1 cellular context compared by ENCODE assay signal in the genomic region with DNA sequence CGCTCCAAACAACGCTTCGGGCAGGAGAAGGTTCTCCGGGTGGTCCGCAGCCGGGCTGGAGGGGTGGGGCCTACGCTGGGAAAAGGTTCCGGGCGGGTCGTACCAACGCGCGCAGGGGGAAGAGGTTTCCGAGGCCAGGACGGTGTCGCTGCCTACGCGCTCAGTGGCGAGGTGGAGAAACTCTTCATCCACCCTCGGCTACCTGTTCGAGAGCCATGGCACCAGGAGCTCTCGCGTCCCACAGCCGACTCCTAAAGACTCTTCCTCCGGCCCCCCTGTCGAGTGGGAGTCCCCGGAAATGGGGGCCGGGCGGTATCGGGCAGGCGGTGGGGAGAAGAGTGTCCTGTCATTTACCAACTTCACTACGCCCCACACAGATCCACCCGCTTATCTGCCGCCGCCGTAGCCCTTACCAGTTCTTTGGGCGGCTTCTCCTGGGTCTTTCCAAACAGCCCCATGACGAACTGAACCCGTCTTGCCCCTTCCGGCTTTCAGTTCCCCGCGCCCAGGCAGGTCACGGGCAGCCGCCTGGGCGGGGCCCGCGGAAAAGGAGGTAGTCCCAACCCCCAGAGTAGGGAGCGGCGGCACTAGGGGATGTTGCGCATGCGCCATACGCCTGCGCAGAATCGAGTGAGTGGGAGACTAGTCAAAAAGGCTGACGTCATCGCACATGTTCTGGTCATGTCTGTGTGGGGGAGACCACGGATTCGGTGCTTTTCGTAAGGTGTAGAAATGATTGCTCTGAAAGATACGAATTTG.
TF ChIP-seq lines count a peak whose summit lies in the region.

A gene (minus strand): TSS at position 553 of the 759 bp plus-strand sequence. CDS start 95 bp downstream, at position 458.

TF ChIP-seq in HepG2, 621 proteins besides CTCF, POLR2A, EP300 and RAD21 (continued from another document and continues in another):
- TF ChIP-seq, protein P1, sequence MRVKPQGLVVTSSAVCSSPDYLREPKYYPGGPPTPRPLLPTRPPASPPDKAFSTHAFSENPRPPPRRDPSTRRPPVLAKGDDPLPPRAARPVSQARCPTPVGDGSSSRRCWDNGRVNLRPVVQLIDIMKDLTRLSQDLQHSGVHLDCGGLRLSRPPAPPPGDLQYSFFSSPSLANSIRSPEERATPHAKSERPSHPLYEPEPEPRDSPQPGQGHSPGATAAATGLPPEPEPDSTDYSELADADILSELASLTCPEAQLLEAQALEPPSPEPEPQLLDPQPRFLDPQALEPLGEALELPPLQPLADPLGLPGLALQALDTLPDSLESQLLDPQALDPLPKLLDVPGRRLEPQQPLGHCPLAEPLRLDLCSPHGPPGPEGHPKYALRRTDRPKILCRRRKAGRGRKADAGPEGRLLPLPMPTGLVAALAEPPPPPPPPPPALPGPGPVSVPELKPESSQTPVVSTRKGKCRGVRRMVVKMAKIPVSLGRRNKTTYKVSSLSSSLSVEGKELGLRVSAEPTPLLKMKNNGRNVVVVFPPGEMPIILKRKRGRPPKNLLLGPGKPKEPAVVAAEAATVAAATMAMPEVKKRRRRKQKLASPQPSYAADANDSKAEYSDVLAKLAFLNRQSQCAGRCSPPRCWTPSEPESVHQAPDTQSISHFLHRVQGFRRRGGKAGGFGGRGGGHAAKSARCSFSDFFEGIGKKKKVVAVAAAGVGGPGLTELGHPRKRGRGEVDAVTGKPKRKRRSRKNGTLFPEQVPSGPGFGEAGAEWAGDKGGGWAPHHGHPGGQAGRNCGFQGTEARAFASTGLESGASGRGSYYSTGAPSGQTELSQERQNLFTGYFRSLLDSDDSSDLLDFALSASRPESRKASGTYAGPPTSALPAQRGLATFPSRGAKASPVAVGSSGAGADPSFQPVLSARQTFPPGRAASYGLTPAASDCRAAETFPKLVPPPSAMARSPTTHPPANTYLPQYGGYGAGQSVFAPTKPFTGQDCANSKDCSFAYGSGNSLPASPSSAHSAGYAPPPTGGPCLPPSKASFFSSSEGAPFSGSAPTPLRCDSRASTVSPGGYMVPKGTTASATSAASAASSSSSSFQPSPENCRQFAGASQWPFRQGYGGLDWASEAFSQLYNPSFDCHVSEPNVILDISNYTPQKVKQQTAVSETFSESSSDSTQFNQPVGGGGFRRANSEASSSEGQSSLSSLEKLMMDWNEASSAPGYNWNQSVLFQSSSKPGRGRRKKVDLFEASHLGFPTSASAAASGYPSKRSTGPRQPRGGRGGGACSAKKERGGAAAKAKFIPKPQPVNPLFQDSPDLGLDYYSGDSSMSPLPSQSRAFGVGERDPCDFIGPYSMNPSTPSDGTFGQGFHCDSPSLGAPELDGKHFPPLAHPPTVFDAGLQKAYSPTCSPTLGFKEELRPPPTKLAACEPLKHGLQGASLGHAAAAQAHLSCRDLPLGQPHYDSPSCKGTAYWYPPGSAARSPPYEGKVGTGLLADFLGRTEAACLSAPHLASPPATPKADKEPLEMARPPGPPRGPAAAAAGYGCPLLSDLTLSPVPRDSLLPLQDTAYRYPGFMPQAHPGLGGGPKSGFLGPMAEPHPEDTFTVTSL (CRISPR knock-in tag; IDR thresholded peaks at IDR 0.05; ENCODE audit: borderline replicate concordance), result peak; percentile 73; the same call in 1 of the 2 replicates
- TF ChIP-seq ZNF883 (CRISPR knock-in tag; IDR thresholded peaks at IDR 0.05; ENCODE audit: not compliant biosample characterization) (no peak), TRIM24 (CRISPR knock-in tag; IDR thresholded peaks at IDR 0.05) (no peak), NFKB2 (CRISPR knock-in tag; IDR thresholded peaks at IDR 0.05; ENCODE audit: borderline replicate concordance) (no peak; the same call in 1 of the 2 replicates), MAZ (IDR thresholded peaks at IDR 0.05; ENCODE audit: borderline replicate concordance, low read depth, low read length) (no peak; the same call in none of the 2 replicates), MAZ (CRISPR knock-in tag; IDR thresholded peaks at IDR 0.05; ENCODE audit: low read depth) (peak; percentile 98), ISL2 (CRISPR knock-in tag; IDR thresholded peaks at IDR 0.05) (peak; percentile 43; the same call in 1 of the 2 replicates), CBFB (CRISPR knock-in tag; IDR thresholded peaks at IDR 0.05) (no peak), RXRB (CRISPR knock-in tag; IDR thresholded peaks at IDR 0.05; ENCODE audit: borderline replicate concordance) (peak; percentile 21; the same call in 1 of the 2 replicates), JDP2 (CRISPR knock-in tag; IDR thresholded peaks at IDR 0.05; ENCODE audit: borderline replicate concordance) (no peak), FOSL1 (CRISPR knock-in tag; IDR thresholded peaks at IDR 0.05; ENCODE audit: borderline replicate concordance) (no peak), CEBPB (IDR thresholded peaks at IDR 0.05; ENCODE audit: borderline replicate concordance, low read depth, low read length) (no peak), PRMT3 (CRISPR knock-in tag; IDR thresholded peaks at IDR 0.05; ENCODE audit: borderline replicate concordance, low read depth) (peak; percentile 73; the same call in 1 of the 2 replicates), ZKSCAN8 (CRISPR knock-in tag; IDR thresholded peaks at IDR 0.05; ENCODE audit: borderline replicate concordance) (no peak), ZNF777 (CRISPR knock-in tag; IDR thresholded peaks at IDR 0.05) (peak; percentile 31; the same call in 1 of the 2 replicates), TCF7L2 (IDR thresholded peaks at IDR 0.05; ENCODE audit: low read depth, low read length) (no peak), SMC3 (IDR thresholded peaks at IDR 0.05; ENCODE audit: low read length) (no peak), ZNF432 (CRISPR knock-in tag; IDR thresholded peaks at IDR 0.05; ENCODE audit: borderline replicate concordance) (no peak), CENPX (CRISPR knock-in tag; IDR thresholded peaks at IDR 0.05) (no peak), ZNF629 (CRISPR knock-in tag; conservative IDR thresholded peaks at IDR 0.05) (no peak), SMARCE1 (IDR thresholded peaks at IDR 0.05; ENCODE audit: borderline replicate concordance) (no peak), HDAC2 (CRISPR knock-in tag; IDR thresholded peaks at IDR 0.05) (no peak), SOX6 (IDR thresholded peaks at IDR 0.05) (no peak), SOX6 (CRISPR knock-in tag; IDR thresholded peaks at IDR 0.05) (peak; percentile 81), ZFP82 (CRISPR knock-in tag; IDR thresholded peaks at IDR 0.05; ENCODE audit: borderline replicate concordance) (no peak), MYNN (CRISPR knock-in tag; IDR thresholded peaks at IDR 0.05; ENCODE audit: low read depth) (no peak), ZNF792 (CRISPR knock-in tag; IDR thresholded peaks at IDR 0.05) (0 out of 2 replicates have a peak, but pooled peaks have one; percentile 48), SPEN (CRISPR knock-in tag; IDR thresholded peaks at IDR 0.05; ENCODE audit: low read depth) (peak; percentile 72), GABPB1 (CRISPR knock-in tag; IDR thresholded peaks at IDR 0.05) (peak; percentile 96), PTBP1 (IDR thresholded peaks at IDR 0.05; ENCODE audit: low read depth, low read length, poor library complexity, severe bottlenecking) (peak; percentile 67), GPN1 (CRISPR knock-in tag; IDR thresholded peaks at IDR 0.05; ENCODE audit: borderline replicate concordance) (no peak; the same call in 1 of the 2 replicates), ZNF776 (CRISPR knock-in tag; IDR thresholded peaks at IDR 0.05) (no peak; the same call in none of the 2 replicates), FOXM1 (CRISPR knock-in tag; IDR thresholded peaks at IDR 0.05) (no peak), ZSCAN12 (CRISPR knock-in tag; IDR thresholded peaks at IDR 0.05) (0 out of 2 replicates have a peak, but pooled peaks have one; percentile 66), NFE2L2 (IDR thresholded peaks at IDR 0.05; ENCODE audit: low read length) (peak; percentile 66; the same call in 1 of the 2 replicates), POLR2AphosphoS5 (IDR thresholded peaks at IDR 0.05; ENCODE audit: low read depth, low read length) (peak; percentile 82), GFI1 (CRISPR knock-in tag; IDR thresholded peaks at IDR 0.05; ENCODE audit: borderline replicate concordance) (peak; percentile 49; the same call in 1 of the 2 replicates), HMG20A (CRISPR knock-in tag; IDR thresholded peaks at IDR 0.05; ENCODE audit: borderline replicate concordance) (no peak), ZNF850 (CRISPR knock-in tag; conservative IDR thresholded peaks at IDR 0.05) (no peak; the same call in 1 of the 2 replicates), SSRP1 (CRISPR knock-in tag; IDR thresholded peaks at IDR 0.05) (0 out of 2 replicates have a peak, but pooled peaks have one; percentile 16), ZNF782 (CRISPR knock-in tag; IDR thresholded peaks at IDR 0.05; ENCODE audit: borderline replicate concordance) (no peak; the same call in 1 of the 2 replicates), ZNF557 (CRISPR knock-in tag; IDR thresholded peaks at IDR 0.05) (no peak; the same call in 1 of the 2 replicates)
- TF ChIP-seq, protein P2, sequence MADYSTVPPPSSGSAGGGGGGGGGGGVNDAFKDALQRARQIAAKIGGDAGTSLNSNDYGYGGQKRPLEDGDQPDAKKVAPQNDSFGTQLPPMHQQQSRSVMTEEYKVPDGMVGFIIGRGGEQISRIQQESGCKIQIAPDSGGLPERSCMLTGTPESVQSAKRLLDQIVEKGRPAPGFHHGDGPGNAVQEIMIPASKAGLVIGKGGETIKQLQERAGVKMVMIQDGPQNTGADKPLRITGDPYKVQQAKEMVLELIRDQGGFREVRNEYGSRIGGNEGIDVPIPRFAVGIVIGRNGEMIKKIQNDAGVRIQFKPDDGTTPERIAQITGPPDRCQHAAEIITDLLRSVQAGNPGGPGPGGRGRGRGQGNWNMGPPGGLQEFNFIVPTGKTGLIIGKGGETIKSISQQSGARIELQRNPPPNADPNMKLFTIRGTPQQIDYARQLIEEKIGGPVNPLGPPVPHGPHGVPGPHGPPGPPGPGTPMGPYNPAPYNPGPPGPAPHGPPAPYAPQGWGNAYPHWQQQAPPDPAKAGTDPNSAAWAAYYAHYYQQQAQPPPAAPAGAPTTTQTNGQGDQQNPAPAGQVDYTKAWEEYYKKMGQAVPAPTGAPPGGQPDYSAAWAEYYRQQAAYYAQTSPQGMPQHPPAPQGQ (CRISPR knock-in tag; IDR thresholded peaks at IDR 0.05; ENCODE audit: borderline replicate concordance), result no peak; the same call in 1 of the 2 replicates
- TF ChIP-seq, protein P3, sequence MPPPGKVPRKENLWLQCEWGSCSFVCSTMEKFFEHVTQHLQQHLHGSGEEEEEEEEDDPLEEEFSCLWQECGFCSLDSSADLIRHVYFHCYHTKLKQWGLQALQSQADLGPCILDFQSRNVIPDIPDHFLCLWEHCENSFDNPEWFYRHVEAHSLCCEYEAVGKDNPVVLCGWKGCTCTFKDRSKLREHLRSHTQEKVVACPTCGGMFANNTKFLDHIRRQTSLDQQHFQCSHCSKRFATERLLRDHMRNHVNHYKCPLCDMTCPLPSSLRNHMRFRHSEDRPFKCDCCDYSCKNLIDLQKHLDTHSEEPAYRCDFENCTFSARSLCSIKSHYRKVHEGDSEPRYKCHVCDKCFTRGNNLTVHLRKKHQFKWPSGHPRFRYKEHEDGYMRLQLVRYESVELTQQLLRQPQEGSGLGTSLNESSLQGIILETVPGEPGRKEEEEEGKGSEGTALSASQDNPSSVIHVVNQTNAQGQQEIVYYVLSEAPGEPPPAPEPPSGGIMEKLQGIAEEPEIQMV (CRISPR knock-in tag; IDR thresholded peaks at IDR 0.05; ENCODE audit: low read depth), result peak; percentile 99
- TF ChIP-seq, protein P4, sequence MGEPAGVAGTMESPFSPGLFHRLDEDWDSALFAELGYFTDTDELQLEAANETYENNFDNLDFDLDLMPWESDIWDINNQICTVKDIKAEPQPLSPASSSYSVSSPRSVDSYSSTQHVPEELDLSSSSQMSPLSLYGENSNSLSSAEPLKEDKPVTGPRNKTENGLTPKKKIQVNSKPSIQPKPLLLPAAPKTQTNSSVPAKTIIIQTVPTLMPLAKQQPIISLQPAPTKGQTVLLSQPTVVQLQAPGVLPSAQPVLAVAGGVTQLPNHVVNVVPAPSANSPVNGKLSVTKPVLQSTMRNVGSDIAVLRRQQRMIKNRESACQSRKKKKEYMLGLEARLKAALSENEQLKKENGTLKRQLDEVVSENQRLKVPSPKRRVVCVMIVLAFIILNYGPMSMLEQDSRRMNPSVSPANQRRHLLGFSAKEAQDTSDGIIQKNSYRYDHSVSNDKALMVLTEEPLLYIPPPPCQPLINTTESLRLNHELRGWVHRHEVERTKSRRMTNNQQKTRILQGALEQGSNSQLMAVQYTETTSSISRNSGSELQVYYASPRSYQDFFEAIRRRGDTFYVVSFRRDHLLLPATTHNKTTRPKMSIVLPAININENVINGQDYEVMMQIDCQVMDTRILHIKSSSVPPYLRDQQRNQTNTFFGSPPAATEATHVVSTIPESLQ (CRISPR knock-in tag; conservative IDR thresholded peaks at IDR 0.05), result no peak
- TF ChIP-seq, protein P5, sequence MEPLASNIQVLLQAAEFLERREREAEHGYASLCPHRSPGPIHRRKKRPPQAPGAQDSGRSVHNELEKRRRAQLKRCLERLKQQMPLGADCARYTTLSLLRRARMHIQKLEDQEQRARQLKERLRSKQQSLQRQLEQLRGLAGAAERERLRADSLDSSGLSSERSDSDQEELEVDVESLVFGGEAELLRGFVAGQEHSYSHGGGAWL (CRISPR knock-in tag; IDR thresholded peaks at IDR 0.05), result peak; percentile 53; the same call in 1 of the 2 replicates
- TF ChIP-seq, protein P6, sequence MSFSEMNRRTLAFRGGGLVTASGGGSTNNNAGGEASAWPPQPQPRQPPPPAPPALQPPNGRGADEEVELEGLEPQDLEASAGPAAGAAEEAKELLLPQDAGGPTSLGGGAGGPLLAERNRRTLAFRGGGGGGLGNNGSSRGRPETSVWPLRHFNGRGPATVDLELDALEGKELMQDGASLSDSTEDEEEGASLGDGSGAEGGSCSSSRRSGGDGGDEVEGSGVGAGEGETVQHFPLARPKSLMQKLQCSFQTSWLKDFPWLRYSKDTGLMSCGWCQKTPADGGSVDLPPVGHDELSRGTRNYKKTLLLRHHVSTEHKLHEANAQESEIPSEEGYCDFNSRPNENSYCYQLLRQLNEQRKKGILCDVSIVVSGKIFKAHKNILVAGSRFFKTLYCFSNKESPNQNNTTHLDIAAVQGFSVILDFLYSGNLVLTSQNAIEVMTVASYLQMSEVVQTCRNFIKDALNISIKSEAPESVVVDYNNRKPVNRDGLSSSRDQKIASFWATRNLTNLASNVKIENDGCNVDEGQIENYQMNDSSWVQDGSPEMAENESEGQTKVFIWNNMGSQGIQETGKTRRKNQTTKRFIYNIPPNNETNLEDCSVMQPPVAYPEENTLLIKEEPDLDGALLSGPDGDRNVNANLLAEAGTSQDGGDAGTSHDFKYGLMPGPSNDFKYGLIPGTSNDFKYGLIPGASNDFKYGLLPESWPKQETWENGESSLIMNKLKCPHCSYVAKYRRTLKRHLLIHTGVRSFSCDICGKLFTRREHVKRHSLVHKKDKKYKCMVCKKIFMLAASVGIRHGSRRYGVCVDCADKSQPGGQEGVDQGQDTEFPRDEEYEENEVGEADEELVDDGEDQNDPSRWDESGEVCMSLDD (CRISPR knock-in tag; IDR thresholded peaks at IDR 0.05; ENCODE audit: borderline replicate concordance), result no peak
- TF ChIP-seq, protein P7, sequence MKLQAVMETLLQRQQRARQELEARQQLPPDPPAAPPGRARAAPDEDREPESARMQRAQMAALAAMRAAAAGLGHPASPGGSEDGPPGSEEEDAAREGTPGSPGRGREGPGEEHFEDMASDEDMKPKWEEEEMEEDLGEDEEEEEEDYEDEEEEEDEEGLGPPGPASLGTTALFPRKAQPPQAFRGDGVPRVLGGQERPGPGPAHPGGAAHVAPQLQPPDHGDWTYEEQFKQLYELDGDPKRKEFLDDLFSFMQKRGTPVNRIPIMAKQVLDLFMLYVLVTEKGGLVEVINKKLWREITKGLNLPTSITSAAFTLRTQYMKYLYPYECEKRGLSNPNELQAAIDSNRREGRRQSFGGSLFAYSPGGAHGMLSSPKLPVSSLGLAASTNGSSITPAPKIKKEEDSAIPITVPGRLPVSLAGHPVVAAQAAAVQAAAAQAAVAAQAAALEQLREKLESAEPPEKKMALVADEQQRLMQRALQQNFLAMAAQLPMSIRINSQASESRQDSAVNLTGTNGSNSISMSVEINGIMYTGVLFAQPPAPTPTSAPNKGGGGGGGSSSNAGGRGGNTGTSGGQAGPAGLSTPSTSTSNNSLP (IDR thresholded peaks at IDR 0.05; ENCODE audit: low read depth, low read length), result no peak; the same call in 1 of the 2 replicates
